Comparison of ENCODE assay signal across 27 cellular contexts in the genomic region with DNA sequence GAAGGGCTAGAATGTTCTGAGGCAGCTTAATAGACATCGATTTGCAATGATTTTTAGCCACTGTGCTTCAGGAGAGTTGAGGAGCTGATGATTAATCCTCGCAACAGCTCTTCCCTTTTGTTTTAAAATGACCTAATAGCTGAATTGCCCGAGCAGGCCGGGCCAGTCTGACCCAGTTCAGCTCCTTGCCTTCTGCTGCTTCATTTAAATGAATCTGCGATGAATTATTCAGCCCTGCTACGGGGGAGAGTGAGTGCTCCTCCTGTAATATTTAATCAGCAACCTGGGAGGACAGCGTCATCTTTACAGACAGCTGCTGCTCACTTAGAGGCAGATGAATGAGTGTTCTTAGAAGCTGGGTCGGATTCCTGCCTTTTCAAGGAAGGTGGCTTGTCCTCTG.
A peak's percentile ranks its signal among the peaks of the same experiment; 100 is the strongest.
DNase-seq lines count a peak whose midpoint lies in the region; FAIRE-seq and TF ChIP-seq lines count a peak whose summit lies in the region.
"Had no signal": no experiment of that assay in that cellular context is flagged by ENCODE, and none has a peak within 500 bp of the region (broad histone marks: within the 10 kb centered on the region; RNA-seq: fewer than 3 reads in every experiment).

No MANE protein-coding gene starts in this region.

- TF ChIP-seq CTCF in coronary artery (IDR thresholded peaks at IDR 0.05) (no peak), progenitor cell of endocrine pancreas (IDR thresholded peaks at IDR 0.05; ENCODE audit: unreplicated experiment) (no peak)

- H3K4me3 Mint-ChIP-seq in progenitor cell of endocrine pancreas (ENCODE audit: low read depth): no peak overlapping the region
- H3K4me3 Mint-ChIP-seq: activated CD8-positive, alpha-beta memory T cell treated with anti-CD3 and anti-CD28 coated beads, Interleukin-2, amount 10 ng/mL, durations not matched to agents 7 days and 5 days; immature natural killer cell had no signal

- H3K9me3 Mint-ChIP-seq in progenitor cell of endocrine pancreas (ENCODE audit: low read depth): no peaks in the 10 kb centered on the region
- H3K9me3 Mint-ChIP-seq: activated naive CD4-positive, alpha-beta T cell treated with anti-CD3 and anti-CD28 coated beads, Interleukin-2, amount 50 U/mL, for 72 hours had no signal

- H3K4me3 ChIP-seq in coronary artery: no peak overlapping the region
- H3K4me3 ChIP-seq: body of pancreas, GM12878, lung, SJCRH30, upper lobe of left lung had no signal

- H3K4me1 Mint-ChIP-seq in progenitor cell of endocrine pancreas (ENCODE audit: low read depth): peaks cover 3% of the 10 kb centered on the region
- H3K4me1 Mint-ChIP-seq: activated CD8-positive, alpha-beta memory T cell treated with anti-CD3 and anti-CD28 coated beads, Interleukin-2, amount 10 ng/mL, durations not matched to agents 7 days and 5 days; immature natural killer cell had no signal

- no peak for FAIRE-seq in urothelium cell line (lab: Jason Lieb, UNC)
- FAIRE-seq: A204.1, GM12878, GM19239 had no signal

- no peaks in the 10 kb centered on the region for H3K36me3 Mint-ChIP-seq in progenitor cell of endocrine pancreas (ENCODE audit: insufficient read depth)
- H3K36me3 Mint-ChIP-seq: activated CD8-positive, alpha-beta memory T cell treated with anti-CD3 and anti-CD28 coated beads, Interleukin-2, amount 10 ng/mL, durations not matched to agents 7 days and 5 days; immature natural killer cell had no signal

- H3K27me3 Mint-ChIP-seq in progenitor cell of endocrine pancreas: peaks cover 15% of the 10 kb centered on the region
- H3K27me3 Mint-ChIP-seq: activated CD8-positive, alpha-beta memory T cell treated with anti-CD3 and anti-CD28 coated beads, Interleukin-2, amount 10 ng/mL, durations not matched to agents 7 days and 5 days had no signal

- H3K27ac ChIP-seq in epithelial cell of prostate (peak overlapping the region; percentile 87), coronary artery (no peak overlapping the region)
- H3K27ac ChIP-seq: body of pancreas, C4-2B, SJCRH30, upper lobe of left lung had no signal

- H3K27ac Mint-ChIP-seq in progenitor cell of endocrine pancreas: no peak overlapping the region
- H3K27ac Mint-ChIP-seq: activated CD8-positive, alpha-beta memory T cell treated with anti-CD3 and anti-CD28 coated beads, Interleukin-2, amount 10 ng/mL, durations not matched to agents 7 days and 5 days had no signal

- DNase-seq in NCI-H526 treated with DMSO at 0.1 percent for 48 hours (lab: John Stamatoyannopoulos, UW): peak; percentile 1
- DNase-seq in NCI-H526 (lab: John Stamatoyannopoulos, UW): no peak
- peak; percentile 67 for DNase-seq in NCI-H2171 treated with DMSO at 0.1 percent for 48 hours (lab: John Stamatoyannopoulos, UW)
- DNase-seq in epithelial cell of prostate (ENCODE audit: low read depth, low spot score): peak; percentile 40
- peak; percentile 15 for DNase-seq in urothelium cell line (ENCODE audit: low spot score)
- DNase-seq in coronary artery (ENCODE audit: low spot score): no peak
- no peak for DNase-seq in progenitor cell of endocrine pancreas (ENCODE audit: low spot score, unreplicated experiment)
- DNase-seq in DMS79 treated with DMSO at 0.1 percent for 48 hours (lab: John Stamatoyannopoulos, UW): no peak
- DNase-seq: activated CD4-positive, alpha-beta T cell treated with anti-CD3 and anti-CD28 coated beads for 4 hours; activated CD8-positive, alpha-beta memory T cell treated with anti-CD3 and anti-CD28 coated beads, Interleukin-2, amount 10 ng/mL, durations not matched to agents 7 days and 5 days; body of pancreas; cortex of kidney; immature natural killer cell; KG1; NCI-H1048; NCI-H1930; NCI-H510A; OCI-M1; SJCRH30; T-helper 1 cell; upper lobe of left lung had no signal

Comparison
In these comparisons a context has a peak if more than half of its experiments do, and no peak if none do; other contexts are left out.
1. DNase-seq: peak in NCI-H526 treated with DMSO at 0.1 percent for 48 hours (single experiment), NCI-H2171 treated with DMSO at 0.1 percent for 48 hours (single experiment), epithelial cell of prostate (single experiment) and urothelium cell line (single experiment); none in NCI-H526 (0 of 2), coronary artery (single experiment), progenitor cell of endocrine pancreas (single experiment) and DMS79 treated with DMSO at 0.1 percent for 48 hours (single experiment).